ENCODE assay signal across 11 cellular contexts in the genomic region with DNA sequence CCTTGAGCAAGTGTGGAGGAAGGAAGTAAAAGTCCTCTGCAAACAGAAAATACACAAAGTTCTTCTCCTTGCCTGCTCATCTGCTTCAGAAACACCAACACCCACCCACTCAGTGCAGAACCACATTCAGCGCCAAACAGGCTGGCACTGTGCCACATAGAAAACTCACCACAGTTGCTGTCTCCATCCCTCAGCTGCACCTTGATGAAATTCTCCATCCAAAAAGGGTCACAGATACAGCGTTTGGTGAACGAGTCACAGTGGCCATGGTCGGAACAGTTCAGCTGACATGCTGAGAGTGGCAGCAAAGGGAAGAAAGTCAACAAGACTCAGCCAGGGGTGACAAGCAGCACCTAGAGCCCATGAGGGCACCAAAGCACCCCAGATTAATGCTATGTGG.
DNase-seq lines count a peak whose midpoint lies in the region; ATAC-seq and TF ChIP-seq lines count a peak whose summit lies in the region.
"Had no signal": no experiment of that assay in that cellular context is flagged by ENCODE, and none has a peak within 500 bp of the region (broad histone marks: within the 10 kb centered on the region; RNA-seq: fewer than 3 reads in every experiment).

No MANE protein-coding gene starts in this region.

- H3K9me2 ChIP-seq in PC-9 (ENCODE audit: insufficient read depth): no peaks in the 10 kb centered on the region

- intact Hi-C loops in PC-9 (cut with micrococcal nuclease; ENCODE audit: unreplicated experiment): no loop called here

- H3K4me3 ChIP-seq in foreskin fibroblast (ENCODE audit: low read depth in 1 of 2, low read length in 2 of 2) (no peak overlapping the region), PC-9 (no peak overlapping the region)
- H3K4me3 ChIP-seq: tibial nerve had no signal

- H3K36me3 Mint-ChIP-seq in T-cell: peaks cover 37% of the 10 kb centered on the region
- H3K36me3 Mint-ChIP-seq in activated naive CD4-positive, alpha-beta T cell treated with anti-CD3 and anti-CD28 coated beads, Interleukin-2, amount 10 ng/mL, durations not matched to agents 7 days and 5 days: peaks cover 22% of the 10 kb centered on the region

- H3K4me1 Mint-ChIP-seq in T-cell: peaks cover 12 to 19% (median 16%) of the 10 kb centered on the region in 3 donors
- peaks cover 3% of the 10 kb centered on the region for H3K4me1 Mint-ChIP-seq in activated naive CD4-positive, alpha-beta T cell treated with anti-CD3 and anti-CD28 coated beads, Interleukin-2, amount 10 ng/mL, durations not matched to agents 7 days and 5 days

- H3K27ac ChIP-seq in PC-9: no peak overlapping the region
- H3K27ac ChIP-seq: tibial nerve had no signal

- peak overlapping the region; percentile 67 to 88 for H3K27ac Mint-ChIP-seq in T-cell
- H3K27ac Mint-ChIP-seq in activated naive CD4-positive, alpha-beta T cell treated with anti-CD3 and anti-CD28 coated beads, Interleukin-2, amount 10 ng/mL, durations not matched to agents 7 days and 5 days: peak overlapping the region; percentile 26

- POLR2A ChIA-PET in T-cell (lab: Charles Lee): no interaction called here
- POLR2A ChIA-PET in PC-9 (lab: Charles Lee; ENCODE audit: unreplicated experiment): no interaction called here

- H3K9me3 ChIP-seq in PC-9 (ENCODE audit: insufficient read depth, low read depth): no peaks in the 10 kb centered on the region
- H3K9me3 ChIP-seq: tibial nerve had no signal

- CTCF ChIA-PET in T-cell (lab: Charles Lee): interaction anchor here (1.1 to 1.7 kb wide), 2 partner anchors 13 to 122 kb away, joined by 3 read pairs; no protein-coding TSS in a partner anchor
- CTCF ChIA-PET in activated naive CD4-positive, alpha-beta T cell treated with anti-CD3 and anti-CD28 coated beads, Interleukin-2, amount 10 ng/mL, durations not matched to agents 7 days and 5 days (lab: Charles Lee): interaction anchor here (1.6 to 6.4 kb wide), 2 partner anchors 9 to 122 kb away, joined by 4 to 29 read pairs; no protein-coding TSS in a partner anchor
- CTCF ChIA-PET in PC-9 (lab: Charles Lee): no interaction called here

- no TSS peak for BruUV-seq in PC-9 (replicated peaks; lab: Mats Ljungman, UMichigan)

- H3K4me1 ChIP-seq in PC-9 (replicated peaks; ENCODE audit: insufficient read depth): peaks cover 9% of the 10 kb centered on the region; the same call in 1 of the 2 replicates

- peaks cover 9% of the 10 kb centered on the region; the same call in 1 of the 2 replicates for H3K36me3 ChIP-seq in PC-9 (ENCODE audit: low read depth)

- H3K4me2 ChIP-seq in PC-9: no peak overlapping the region

- DNase-seq in T-cell (peak in 21 of 34 experiments; percentile 2 to 44 (median 11)), myocyte (ENCODE audit: low read depth) (peak; percentile 16), NCI-H82 (lab: John Stamatoyannopoulos, UW) (no peak), foreskin fibroblast (no peak), PC-9 (no peak)
- no peak for DNase-seq in activated naive CD4-positive, alpha-beta T cell treated with anti-CD3 and anti-CD28 coated beads, Interleukin-2, amount 10 ng/mL, durations not matched to agents 7 days and 5 days
- DNase-seq in stimulated activated CD8-positive, alpha-beta memory T cell treated with anti-CD3 and anti-CD28 coated beads, Interleukin-4, amount 100 ng/mL, for 24 hours (ENCODE audit: low read depth): peak; percentile 16
- DNase-seq: erythroblast, Karpas-422, NCI-H2081 treated with DMSO at 0.1 percent for 48 hours had no signal

- H3K27me3 ChIP-seq in PC-9 (ENCODE audit: insufficient read depth, low read depth): no peaks in the 10 kb centered on the region
- H3K27me3 ChIP-seq: tibial nerve had no signal

- peaks cover 4% of the 10 kb centered on the region; the same call in 1 of the 2 replicates for H3F3A ChIP-seq in PC-9 (ENCODE audit: insufficient read depth, low read depth)

- 0 out of 2 replicates have a peak, but pooled peaks cover 3% of the 10 kb centered on the region for H4K20me1 ChIP-seq in PC-9 (ENCODE audit: insufficient read depth)

- H3K4me3 Mint-ChIP-seq in T-cell: peak overlapping the region in 1 of 3 donors; percentile 42
- no peak overlapping the region for H3K4me3 Mint-ChIP-seq in activated naive CD4-positive, alpha-beta T cell treated with anti-CD3 and anti-CD28 coated beads, Interleukin-2, amount 10 ng/mL, durations not matched to agents 7 days and 5 days

- peak in 3 of 4 experiments; percentile 57 to 77 (median 61) for ATAC-seq in T-cell (replicated peaks in 1 of 4)

- no peaks in the 10 kb centered on the region for H3K9me3 Mint-ChIP-seq in T-cell
- no peaks in the 10 kb centered on the region for H3K9me3 Mint-ChIP-seq in activated naive CD4-positive, alpha-beta T cell treated with anti-CD3 and anti-CD28 coated beads, Interleukin-2, amount 10 ng/mL, durations not matched to agents 7 days and 5 days

- no peak overlapping the region for H2AFZ ChIP-seq in PC-9

- H3K27me3 Mint-ChIP-seq in T-cell: no peaks in the 10 kb centered on the region
- no peaks in the 10 kb centered on the region for H3K27me3 Mint-ChIP-seq in activated naive CD4-positive, alpha-beta T cell treated with anti-CD3 and anti-CD28 coated beads, Interleukin-2, amount 10 ng/mL, durations not matched to agents 7 days and 5 days

- TF ChIP-seq CTCF in foreskin fibroblast (IDR thresholded peaks at IDR 0.05; ENCODE audit: low read depth, low read length) (no peak), PC-9 (conservative IDR thresholded peaks at IDR 0.05) (no peak)

- no peaks in the 10 kb centered on the region for H3K79me2 ChIP-seq in PC-9 (ENCODE audit: low read depth)

Comparison
In these comparisons a context has a peak if more than half of its experiments do, and no peak if none do; other contexts are left out.
1. DNase-seq: peak in T-cell (21 of 34), myocyte (single experiment) and stimulated activated CD8-positive, alpha-beta memory T cell treated with anti-CD3 and anti-CD28 coated beads, Interleukin-4, amount 100 ng/mL, for 24 hours (single experiment); none in activated naive CD4-positive, alpha-beta T cell treated with anti-CD3 and anti-CD28 coated beads, Interleukin-2, amount 10 ng/mL, durations not matched to agents 7 days and 5 days (single experiment), NCI-H82 (single experiment), foreskin fibroblast (0 of 2) and PC-9 (0 of 2).